In genomic region chr3:40566699-40567098, GRCh38 we compare ENCODE assay signal across 21 cellular contexts. TPM values are rescaled to one million over a fixed set of nuclear protein-coding genes. Genes with fewer than 3 reads are reported as not detected.
DNase-seq lines count a peak whose midpoint lies in the region; ATAC-seq and TF ChIP-seq lines count a peak whose summit lies in the region.
"Had no signal": no experiment of that assay in that cellular context is flagged by ENCODE, and none has a peak within 500 bp of the region (broad histone marks: within the 10 kb centered on the region; RNA-seq: fewer than 3 reads in every experiment).

No MANE protein-coding gene starts in this region.

- peaks cover 59% of the 10 kb centered on the region for H3K9me3 Mint-ChIP-seq in endodermal cell
- H3K9me3 Mint-ChIP-seq: T-cell had no signal

- H3K27me3 Mint-ChIP-seq in endodermal cell (ENCODE audit: insufficient read depth), result peaks cover 3% of the 10 kb centered on the region

- 78 to 84% methylated on average over 2 to 4 of the region's 4 CpGs for WGBS in endodermal cell (ENCODE audit: insufficient coverage in 1 of 2, insufficient read length in 1 of 2), 2 experiments
- WGBS in testis, 2 donors, result 46 to 48% methylated on average over 4 of the region's 4 CpGs

- H3K27me3 ChIP-seq in HUES6 (ENCODE audit: control insufficient read depth, insufficient read depth, low read length), result no peaks in the 10 kb centered on the region
- H3K27me3 ChIP-seq in endodermal cell (ENCODE audit: control insufficient read depth, insufficient read depth, low read length, poor library complexity, severe bottlenecking), result no peaks in the 10 kb centered on the region
- H3K27me3 ChIP-seq in left lung, result no peaks in the 10 kb centered on the region
- H3K27me3 ChIP-seq in testis, result no peaks in the 10 kb centered on the region
- H3K27me3 ChIP-seq: MG63 had no signal

- H3K4me1 ChIP-seq in HUES6 (ENCODE audit: control insufficient read depth, insufficient read depth, low read length) (peaks cover 12% of the 10 kb centered on the region), endodermal cell (ENCODE audit: control insufficient read depth, insufficient read depth, low read length) (no peaks in the 10 kb centered on the region), left lung (no peaks in the 10 kb centered on the region), testis (no peaks in the 10 kb centered on the region)

- peaks cover 12% of the 10 kb centered on the region for H3K36me3 Mint-ChIP-seq in endodermal cell (ENCODE audit: low read depth)
- H3K36me3 Mint-ChIP-seq: CD4-positive, CD25-positive, alpha-beta regulatory T cell; T-cell had no signal

- H3K27ac ChIP-seq in HUES6 (ENCODE audit: low read depth, low read length), result 0 out of 2 replicates have a peak overlapping the region, but pooled peaks have one; percentile 23
- no peak overlapping the region for H3K27ac ChIP-seq in endodermal cell (ENCODE audit: low read depth, low read length)
- no peak overlapping the region for H3K27ac ChIP-seq in left lung
- no peak overlapping the region for H3K27ac ChIP-seq in testis

- H3K4me3 ChIP-seq in HUES6 (ENCODE audit: low read depth, low read length) (no peak overlapping the region), endodermal cell (ENCODE audit: low read length) (no peak overlapping the region), left lung (no peak overlapping the region), testis (no peak overlapping the region)
- H3K4me3 ChIP-seq: MG63 had no signal

- no peak overlapping the region for H3K9ac ChIP-seq in HUES6 (ENCODE audit: low read length)
- no peak overlapping the region for H3K9ac ChIP-seq in endodermal cell (ENCODE audit: extremely low read depth, low read length, poor library complexity, severe bottlenecking)

- ATAC-seq in GM18867 (IDR thresholded peaks at IDR 0.05; ENCODE audit: unreplicated experiment), result peak; percentile 54
- ATAC-seq in HG02852 (IDR thresholded peaks at IDR 0.05; ENCODE audit: unreplicated experiment), result peak; percentile 74
- ATAC-seq in HG02588 (IDR thresholded peaks at IDR 0.05; ENCODE audit: unreplicated experiment), result no peak
- ATAC-seq in left lung, result no peak
- ATAC-seq in HG03159 (IDR thresholded peaks at IDR 0.05; ENCODE audit: unreplicated experiment), result no peak
- ATAC-seq: T-cell had no signal

- TF ChIP-seq CTCF in endodermal cell (conservative IDR thresholded peaks at IDR 0.05), result no peak
- no peak for TF ChIP-seq CTCF in left lung (IDR thresholded peaks at IDR 0.05)
- no peak for TF ChIP-seq CTCF in testis (IDR thresholded peaks at IDR 0.05)

- peaks cover 23% of the 10 kb centered on the region for H3K4me1 Mint-ChIP-seq in endodermal cell
- H3K4me1 Mint-ChIP-seq: CD4-positive, CD25-positive, alpha-beta regulatory T cell; T-cell had no signal

- intact Hi-C loops in left lung (cut with DNase I), result no loop called here
- intact Hi-C loops in testis (cut with DNase I; ENCODE audit: low total_unique reads), result no loop called here

- no peak for TF ChIP-seq POLR2A in testis (IDR thresholded peaks at IDR 0.05)

- no peak overlapping the region for H3K4me3 Mint-ChIP-seq in endodermal cell
- H3K4me3 Mint-ChIP-seq: CD4-positive, CD25-positive, alpha-beta regulatory T cell; T-cell had no signal

- H3K27ac Mint-ChIP-seq in endodermal cell, result peak overlapping the region; percentile 41
- H3K27ac Mint-ChIP-seq: CD4-positive, CD25-positive, alpha-beta regulatory T cell; T-cell had no signal

- H3K9me3 ChIP-seq in HUES6 (ENCODE audit: control insufficient read depth, insufficient read depth, low read depth, low read length) (peaks cover 32% of the 10 kb centered on the region), endodermal cell (ENCODE audit: control insufficient read depth, low read length) (peaks cover 28% of the 10 kb centered on the region), left lung (peaks cover 0 to 3% of the 10 kb centered on the region in 2 donors), testis (no peaks in the 10 kb centered on the region)
- H3K9me3 ChIP-seq: MG63 had no signal

- DNase-seq in endodermal cell (no peak), left lung (no peak), testis (no peak)
- DNase-seq: CD4-positive, CD25-positive, alpha-beta regulatory T cell; KG1; MG63; NCI-H1105 treated with DMSO at 0.1 percent for 48 hours; NCI-H146; NCI-H1930; NCI-H446; NCI-H524 treated with DMSO at 0.1 percent for 48 hours; NCI-H774; NK-92 treated with Interleukin-12 subunit alpha and Interleukin-12 subunit beta, amount 100 ng/mL, for 24 hours; RPMI8226; SHP77; T-cell had no signal

- H3K36me3 ChIP-seq in HUES6 (ENCODE audit: control insufficient read depth, insufficient read depth, low read length), result no peaks in the 10 kb centered on the region
- no peaks in the 10 kb centered on the region for H3K36me3 ChIP-seq in endodermal cell (ENCODE audit: control insufficient read depth, insufficient read depth, low read length)
- no peaks in the 10 kb centered on the region for H3K36me3 ChIP-seq in left lung
- no peaks in the 10 kb centered on the region for H3K36me3 ChIP-seq in testis (ENCODE audit: low read depth, missing control alignments)
- H3K36me3 ChIP-seq: MG63 had no signal

RNA-seq across cellular contexts. Expression of gene ZNF621, which starts 41.9 kb away (rescaled TPM):
- total RNA-seq in endodermal cell (10 to 100 TPM; 21.3 to 32.1 TPM), left lung (10 to 100 TPM; 17.6 to 22.6 TPM), testis (10 to 100 TPM; 19.0 to 19.7 TPM)
- 22.1 TPM for polyA plus RNA-seq in endodermal cell (2013, experiment 1 of 2)
- polyA plus RNA-seq in endodermal cell (2013, experiment 2 of 2), result 19.2 TPM
- polyA plus RNA-seq in testis (ENCODE audit: insufficient read depth, low read depth, low replicate concordance), result 17.2 TPM

Comparison
In these comparisons a context has a peak if more than half of its experiments do, and no peak if none do; other contexts are left out.
1. ATAC-seq: peak in GM18867 (single experiment) and HG02852 (single experiment); none in HG02588 (single experiment), left lung (single experiment) and HG03159 (single experiment).